In genomic region chr2:217886720-217887309, GRCh38 we compare ENCODE assay signal across 9 cellular contexts.
DNase-seq lines count a peak whose midpoint lies in the region; ATAC-seq, FAIRE-seq and TF ChIP-seq lines count a peak whose summit lies in the region.
"Had no signal": no experiment of that assay in that cellular context is flagged by ENCODE, and none has a peak within 500 bp of the region (broad histone marks: within the 10 kb centered on the region; RNA-seq: fewer than 3 reads in every experiment).

No MANE protein-coding gene starts in this region.

- peaks cover 21% of the 10 kb centered on the region for H3K27me3 Mint-ChIP-seq in activated T-helper 17 cell treated with anti-CD3 and anti-CD28 coated beads, Interleukin-2, amount 50 U/mL, for 72 hours
- no peaks in the 10 kb centered on the region for H3K27me3 Mint-ChIP-seq in osteocyte (ENCODE audit: unreplicated experiment)

- WGBS in suprapubic skin, result 27% methylated on average over 6 of the region's 6 CpGs

- peak; percentile 72 for TF ChIP-seq CTCF in foreskin fibroblast (IDR thresholded peaks at IDR 0.05; ENCODE audit: low read depth, low read length)
- peak; percentile 84 for TF ChIP-seq CTCF in osteocyte (IDR thresholded peaks at IDR 0.05)
- TF ChIP-seq CTCF in suprapubic skin (IDR thresholded peaks at IDR 0.05), result peak; percentile 67 to 76

- H3K27me3 ChIP-seq in suprapubic skin, result no peaks in the 10 kb centered on the region
- H3K27me3 ChIP-seq: BLaER1 treated with 17β-estradiol and CSF1 and Interleukin-3, amounts not matched to agents 10 nM and 100 nM had no signal

- H3K27ac Mint-ChIP-seq in activated T-helper 17 cell treated with anti-CD3 and anti-CD28 coated beads, Interleukin-2, amount 50 U/mL, for 72 hours, result no peak overlapping the region
- no peak overlapping the region for H3K27ac Mint-ChIP-seq in osteocyte (ENCODE audit: unreplicated experiment)

- no peak overlapping the region for H3K4me3 Mint-ChIP-seq in activated T-helper 17 cell treated with anti-CD3 and anti-CD28 coated beads, Interleukin-2, amount 50 U/mL, for 72 hours
- no peak overlapping the region for H3K4me3 Mint-ChIP-seq in osteocyte (ENCODE audit: unreplicated experiment)

- ATAC-seq in activated T-helper 17 cell treated with anti-CD3 and anti-CD28 coated beads, Interleukin-2, amount 50 U/mL, for 72 hours (replicated peaks), result peak; percentile 61

- no peak for TF ChIP-seq EP300 in suprapubic skin (IDR thresholded peaks at IDR 0.05)

- no peaks in the 10 kb centered on the region for H3K36me3 Mint-ChIP-seq in activated T-helper 17 cell treated with anti-CD3 and anti-CD28 coated beads, Interleukin-2, amount 50 U/mL, for 72 hours (ENCODE audit: low read depth)
- H3K36me3 Mint-ChIP-seq in osteocyte (ENCODE audit: unreplicated experiment), result peaks cover 48% of the 10 kb centered on the region

- no peak overlapping the region for H3K27ac ChIP-seq in suprapubic skin

- no peaks in the 10 kb centered on the region for H3K9me3 Mint-ChIP-seq in activated T-helper 17 cell treated with anti-CD3 and anti-CD28 coated beads, Interleukin-2, amount 50 U/mL, for 72 hours
- H3K9me3 Mint-ChIP-seq in osteocyte (ENCODE audit: unreplicated experiment), result no peaks in the 10 kb centered on the region

- DNase-seq in NCI-H2081 (lab: John Stamatoyannopoulos, UW), result peak; percentile 52 to 66
- no peak for DNase-seq in NCI-H2081 treated with DMSO at 0.1 percent for 48 hours (lab: John Stamatoyannopoulos, UW)
- DNase-seq in HUDEP-2 (lab: John Stamatoyannopoulos, UW; ENCODE audit: unreplicated experiment in 76 of 76), result peak in 62 of 76 experiments; percentile 10 to 72 (median 46)
- peak; percentile 39 for DNase-seq in RCC 7860 (ENCODE audit: low spot score)
- DNase-seq in foreskin fibroblast, result peak; percentile 47 to 81
- DNase-seq in osteocyte (ENCODE audit: extremely low spot score, unreplicated experiment), result peak; percentile 88
- no peak for DNase-seq in suprapubic skin (ENCODE audit: low spot score in 2 of 2)

- peaks cover 88% of the 10 kb centered on the region for H3K36me3 ChIP-seq in suprapubic skin

- peaks cover 4% of the 10 kb centered on the region for H3K4me1 Mint-ChIP-seq in activated T-helper 17 cell treated with anti-CD3 and anti-CD28 coated beads, Interleukin-2, amount 50 U/mL, for 72 hours
- H3K4me1 Mint-ChIP-seq in osteocyte (ENCODE audit: unreplicated experiment), result peaks cover 16% of the 10 kb centered on the region

- no peaks in the 10 kb centered on the region for H3K9me3 ChIP-seq in suprapubic skin
- H3K9me3 ChIP-seq: BLaER1 treated with 17β-estradiol and CSF1 and Interleukin-3, amounts not matched to agents 10 nM and 100 nM had no signal

- no peak for TF ChIP-seq POLR2A in suprapubic skin (IDR thresholded peaks at IDR 0.05)

- no peak overlapping the region for H3K4me3 ChIP-seq in foreskin fibroblast (ENCODE audit: low read depth in 1 of 2, low read length in 2 of 2)
- H3K4me3 ChIP-seq in suprapubic skin, result no peak overlapping the region
- H3K4me3 ChIP-seq: BLaER1 treated with 17β-estradiol and CSF1 and Interleukin-3, amounts not matched to agents 10 nM and 100 nM had no signal

- peaks cover 11% of the 10 kb centered on the region for H3K4me1 ChIP-seq in suprapubic skin

- FAIRE-seq in RCC 7860 (lab: Jason Lieb, UNC), result no peak

Comparison
In these comparisons a context has a peak if more than half of its experiments do, and no peak if none do; other contexts are left out.
1. DNase-seq: peak in NCI-H2081 (2 of 2), HUDEP-2 (62 of 76), RCC 7860 (single experiment), foreskin fibroblast (2 of 2) and osteocyte (single experiment); none in NCI-H2081 treated with DMSO at 0.1 percent for 48 hours (single experiment) and suprapubic skin (0 of 2).
2. Peak in every context shown above with its lines, with median percentiles within 50 percentile points of each other: CTCF ChIP-seq.